23 cellular contexts compared by ENCODE assay signal in genomic region chr4:3128976-3129375, GRCh38. TPM values are rescaled to one million over a fixed set of nuclear protein-coding genes. Genes with fewer than 3 reads are reported as not detected.
DNase-seq lines count a peak whose midpoint lies in the region; ATAC-seq, FAIRE-seq and TF ChIP-seq lines count a peak whose summit lies in the region.
"Had no signal": no experiment of that assay in that cellular context is flagged by ENCODE, and none has a peak within 500 bp of the region (broad histone marks: within the 10 kb centered on the region; RNA-seq: fewer than 3 reads in every experiment).

No MANE protein-coding gene starts in this region.

- H3K9ac ChIP-seq in GM23248 (no peak overlapping the region), GM12878 (ENCODE audit: control insufficient read depth, insufficient read depth, low read length) (no peak overlapping the region)

- TF ChIP-seq CTCF in AG10803 (conservative IDR thresholded peaks at IDR 0.05; ENCODE audit: low read length) (no peak), GM12878 (IDR thresholded peaks at IDR 0.05 in 2 of 3, conservative IDR thresholded peaks at IDR 0.05 in 1 of 3; ENCODE audit: control insufficient read depth in 2 of 3, extremely low read depth in 1 of 3, insufficient read depth in 1 of 3, low read depth in 3 of 3, low read length in 3 of 3) (no peak), foreskin fibroblast (IDR thresholded peaks at IDR 0.05; ENCODE audit: low read depth, low read length) (no peak)

- DNase-seq in AG10803 (ENCODE audit: low read depth): peak; percentile 47
- DNase-seq in GM23248: peak; percentile 81
- no peak for DNase-seq in GM12878 (ENCODE audit: low read depth, low spot score)
- peak; percentile 31 to 59 for DNase-seq in foreskin fibroblast
- DNase-seq in DMS 273 treated with DMSO at 0.1 percent for 48 hours (lab: John Stamatoyannopoulos, UW): no peak
- DNase-seq in C1 segment of cervical spinal cord (lab: John Stamatoyannopoulos, UW): no peak
- DNase-seq in cardiac septum (ENCODE audit: low spot score): no peak
- DNase-seq: CD8-positive, alpha-beta memory T cell; DMS79; NCI-H1105; NCI-H1694; NCI-H748 treated with DMSO at 0.1 percent for 48 hours; OCI-M1; SHP77 had no signal

- 2 to 4% methylated on average over 1 of the region's 1 CpG for WGBS in GM23248 (ENCODE audit: low coverage in 1 of 2, low lambda C conversion rate in 2 of 2, missing lambda C conversion rate in 2 of 2), 2 experiments
- WGBS in GM12878 (ENCODE audit: insufficient coverage, insufficient replicate concordance, low lambda C conversion rate, missing lambda C conversion rate): 100% methylated on average over 1 of the region's 1 CpG

- intact Hi-C loops in GM12878 (cut with micrococcal nuclease; ENCODE audit: unreplicated experiment): no loop called here
- intact Hi-C loops in cardiac septum (cut with DNase I): no loop called here

- H3K9me2 ChIP-seq in GM23248 (ENCODE audit: insufficient read depth): no peaks in the 10 kb centered on the region

- H3K27me3 ChIP-seq in GM23248 (replicated peaks; ENCODE audit: insufficient read depth) (no peaks in the 10 kb centered on the region), GM12878 (replicated peaks in 1 of 2; ENCODE audit: control insufficient read depth in 2 of 2, insufficient read depth in 2 of 2, low read length in 1 of 2) (no peaks in the 10 kb centered on the region)

- H3K27ac ChIP-seq in GM23248: peak overlapping the region; percentile 42
- no peak overlapping the region for H3K27ac ChIP-seq in GM12878 (ENCODE audit: control insufficient read depth, insufficient read depth)
- H3K27ac ChIP-seq: SK-N-MC had no signal

- RAD21 ChIA-PET in GM12878 (lab: Charles Lee; ENCODE audit: unreplicated experiment): no interaction called here

- TF ChIP-seq RAD21 in GM12878 (IDR thresholded peaks at IDR 0.05; ENCODE audit: insufficient read depth, low read depth, low read length): no peak

- H2AFZ ChIP-seq in GM23248: no peak overlapping the region
- H2AFZ ChIP-seq in GM12878 (ENCODE audit: control insufficient read depth, low read depth, low read length): no peak overlapping the region

- CTCF ChIA-PET in GM12878 (lab: Yijun Ruan, JAX): interaction anchor here (0.6 to 0.7 kb wide), 2 partner anchors 17 to 92 kb away, joined by 3 read pairs; no protein-coding TSS in a partner anchor

- peaks cover 37% of the 10 kb centered on the region for H3K36me3 ChIP-seq in GM23248 (ENCODE audit: low read depth)
- peaks cover 32 to 61% of the 10 kb centered on the region in 2 experiments for H3K36me3 ChIP-seq in GM12878 (ENCODE audit: control insufficient read depth in 2 of 2, insufficient read depth in 2 of 2, low read length in 1 of 2)

- H3K4me2 ChIP-seq in GM23248 (ENCODE audit: unreplicated experiment) (no peak overlapping the region), GM12878 (ENCODE audit: control insufficient read depth, insufficient read depth) (no peak overlapping the region)

- in situ Hi-C loops in GM23248 (cut with MboI): no loop called here
- in situ Hi-C loops in GM12878 (cut with MboI): no loop called here

- no peaks in the 10 kb centered on the region for H3K9me3 ChIP-seq in GM23248 (ENCODE audit: low read depth)
- no peaks in the 10 kb centered on the region for H3K9me3 ChIP-seq in GM12878 (replicated peaks; ENCODE audit: control insufficient read depth, insufficient read depth, low read length)
- H3K9me3 ChIP-seq: HAP-1 had no signal

- no peak for FAIRE-seq in GM12878 (lab: Jason Lieb, UNC)

- SMC1A ChIA-PET in GM12878 (lab: Charles Lee; ENCODE audit: uncharacterized antibody, unreplicated experiment): interaction anchor here (0.8 to 1.6 kb wide), 4 partner anchors 8 to 73 kb away, joined by 3 to 5 read pairs (median 4); no protein-coding TSS in a partner anchor

- no peak for TF ChIP-seq EP300 in GM12878 (IDR thresholded peaks at IDR 0.05; ENCODE audit: borderline replicate concordance in 1 of 2, control insufficient read depth in 1 of 2, low read depth in 2 of 2, low read length in 2 of 2)

- POLR2A ChIA-PET in GM12878 (lab: Charles Lee): no interaction called here

- H3K4me3 ChIP-seq in AG10803 (ENCODE audit: low read length) (no peak overlapping the region), GM23248 (no peak overlapping the region), GM12878 (no peak overlapping the region), foreskin fibroblast (ENCODE audit: low read depth in 1 of 2, low read length in 2 of 2) (no peak overlapping the region)
- H3K4me3 ChIP-seq: HAP-1, SK-N-MC had no signal

- H4K20me1 ChIP-seq in GM23248 (ENCODE audit: insufficient read depth): no peaks in the 10 kb centered on the region
- no peaks in the 10 kb centered on the region for H4K20me1 ChIP-seq in GM12878 (ENCODE audit: control insufficient read depth, insufficient read depth)

- H3K79me2 ChIP-seq in GM23248 (ENCODE audit: insufficient read depth): no peaks in the 10 kb centered on the region
- no peaks in the 10 kb centered on the region for H3K79me2 ChIP-seq in GM12878 (ENCODE audit: control insufficient read depth, insufficient read depth, low read length)

- ATAC-seq in GM12878: no peak
- no peak for ATAC-seq in HG03565 (IDR thresholded peaks at IDR 0.05; ENCODE audit: unreplicated experiment)

- peaks cover 22% of the 10 kb centered on the region for H3F3A ChIP-seq in GM23248 (ENCODE audit: insufficient read depth)

- TF ChIP-seq POLR2A in GM12878 (IDR thresholded peaks at IDR 0.05; ENCODE audit: low read depth, low read length): no peak

- TSS peak; percentile 16 for BruUV-seq in GM12878 (replicated peaks; lab: Mats Ljungman, UMichigan)

- H3K4me1 ChIP-seq in GM23248 (ENCODE audit: insufficient read depth) (peaks cover 16% of the 10 kb centered on the region), GM12878 (ENCODE audit: control insufficient read depth, insufficient read depth, low read length) (no peaks in the 10 kb centered on the region)
- H3K4me1 ChIP-seq: HAP-1 had no signal

TF ChIP-seq in GM12878, 131 proteins besides CTCF, POLR2A, EP300 and RAD21 (continues in another document):
- no peak for TF ChIP-seq EED (IDR thresholded peaks at IDR 0.05; ENCODE audit: low read depth)
- TF ChIP-seq PML (IDR thresholded peaks at IDR 0.05; ENCODE audit: low read length): no peak
- TF ChIP-seq POLR2AphosphoS5 (IDR thresholded peaks at IDR 0.05; ENCODE audit: low read length): no peak
- no peak for TF ChIP-seq STAT3 (IDR thresholded peaks at IDR 0.05; ENCODE audit: low read depth, low read length)

RNA-seq across cellular contexts. Expression of gene HTT, which starts 54.5 kb away (rescaled TPM):
- 14.8 and 26.5 TPM in 2 replicates for total RNA-seq in GM23248 (2014; rRNA removed; shearing (Covaris generic))
- polyA plus RNA-seq in GM23248 (2016; fragmentation: Nextera tagmentation; extraction: Ambion mirVana) (7.0 and 8.2 TPM in 2 replicates), GM12878 (2011; rRNA removed) (37.7 and 37.9 TPM in 2 replicates), GM12878 (2014; fragmentation: Illumina TruSeq; extraction: Trizol) (113 and 203 TPM in 2 replicates), GM12878 (2014; fragmentation: Nextera tagmentation; extraction: Ambion mirVana) (1 to 10 TPM; 3.3 to 3.6 TPM), GM12878 (2014; rRNA removed) (51.0 and 55.2 TPM in 2 replicates), GM12878 (2016; fragmentation: Nextera tagmentation; extraction: Ambion mirVana) (10 to 100 TPM; 19.4 to 39.2 TPM)
- 480 and 510 TPM in 2 replicates for total RNA-seq in GM12878 (2013; cell fraction: nucleolus; rRNA removed)
- total RNA-seq in GM12878 (2014; rRNA removed) (46.5 and 47.3 TPM in 2 replicates), GM12878 (2014; rRNA removed; fragmentation: Illumina TruSeq; extraction: Trizol) (61.4 and 62.0 TPM in 2 replicates), GM12878 (2021) (108 and 112 TPM in 2 replicates), cardiac septum (35.1 TPM)
- 28.8 TPM for polyA plus RNA-seq in GM12878 (2011; ENCODE audit: low read depth)
- 45.3 and 49.6 TPM in 2 replicates for polyA plus RNA-seq in GM12878 (2011; cell fraction: cytosol; rRNA removed)
- 117 and 129 TPM in 2 replicates for polyA plus RNA-seq in GM12878 (2011; cell fraction: nucleus; rRNA removed)
- polyA plus RNA-seq in GM12878 (2012): 60.4 and 62.6 TPM in 2 replicates
- polyA minus RNA-seq in GM12878 (2011; rRNA and poly(A)+ RNA removed): 206 and 215 TPM in 2 replicates
- polyA minus RNA-seq in GM12878 (2011; cell fraction: cytosol; rRNA and poly(A)+ RNA removed): 62.9 and 84.7 TPM in 2 replicates
- polyA minus RNA-seq in GM12878 (2011; cell fraction: nucleus; rRNA and poly(A)+ RNA removed): 129 and 214 TPM in 2 replicates

RNA-seq across cellular contexts. Expression of gene HTT-AS, which starts 54.6 kb away (rescaled TPM):
- not detected in 2 replicates for total RNA-seq in GM23248 (2014; rRNA removed; shearing (Covaris generic))
- polyA plus RNA-seq in GM23248 (2016; fragmentation: Nextera tagmentation; extraction: Ambion mirVana) (not detected in 2 replicates), GM12878 (2011; rRNA removed) (not detected in 2 replicates), GM12878 (2014; fragmentation: Illumina TruSeq; extraction: Trizol) (not detected in 2 replicates), GM12878 (2014; fragmentation: Nextera tagmentation; extraction: Ambion mirVana) (not detected), GM12878 (2014; rRNA removed) (not detected in 2 replicates), GM12878 (2016; fragmentation: Nextera tagmentation; extraction: Ambion mirVana) (not detected)
- not detected in 2 replicates for total RNA-seq in GM12878 (2013; cell fraction: nucleolus; rRNA removed)
- total RNA-seq in GM12878 (2014; rRNA removed) (not detected in 2 replicates), GM12878 (2014; rRNA removed; fragmentation: Illumina TruSeq; extraction: Trizol) (not detected in 2 replicates), GM12878 (2021) (not detected in 2 replicates), cardiac septum (not detected)
- polyA plus RNA-seq in GM12878 (2011; ENCODE audit: low read depth): not detected
- polyA plus RNA-seq in GM12878 (2011; cell fraction: cytosol; rRNA removed): not detected in 2 replicates
- not detected in 2 replicates for polyA plus RNA-seq in GM12878 (2011; cell fraction: nucleus; rRNA removed)
- polyA plus RNA-seq in GM12878 (2012): not detected in 2 replicates
- polyA minus RNA-seq in GM12878 (2011; rRNA and poly(A)+ RNA removed): not detected in 2 replicates
- polyA minus RNA-seq in GM12878 (2011; cell fraction: cytosol; rRNA and poly(A)+ RNA removed): not detected in 2 replicates
- polyA minus RNA-seq in GM12878 (2011; cell fraction: nucleus; rRNA and poly(A)+ RNA removed): not detected in 2 replicates
- total RNA-seq: A172; CD8-positive, alpha-beta memory T cell; G401; LHCN-M2; NCI-H460; RPMI7951 had no signal
- polyA plus RNA-seq: BJ; CD8-positive, alpha-beta memory T cell had no signal

Comparison
In these comparisons a context has a peak if more than half of its experiments do, and no peak if none do; other contexts are left out.
1. DNase-seq: peak in AG10803 (single experiment), GM23248 (single experiment) and foreskin fibroblast (2 of 2); none in GM12878 (single experiment), DMS 273 treated with DMSO at 0.1 percent for 48 hours (single experiment), C1 segment of cervical spinal cord (0 of 14) and cardiac septum (single experiment).